8 cellular contexts compared by ENCODE assay signal in genomic region chr15:22282794-22283533, GRCh38.
A peak's percentile ranks its signal among the peaks of the same experiment; 100 is the strongest.
DNase-seq lines count a peak whose midpoint lies in the region; ATAC-seq, FAIRE-seq and TF ChIP-seq lines count a peak whose summit lies in the region.
"Not testable (repeated sequence)": the region's sequence is repeated elsewhere in the genome, so short reads cannot be mapped to it uniquely, and the experiment has no call there.

No MANE protein-coding gene starts in this region.

- DNase-seq in GM12892 (ENCODE audit: insufficient read length); activated naive CD8-positive, alpha-beta T cell treated with anti-CD3 and anti-CD28 coated beads for 36 hours: not testable (repeated sequence)
- DNase-seq in activated CD4-positive, alpha-beta T cell treated with anti-CD3 and anti-CD28 coated beads for 48 hours: peak; percentile 33
- DNase-seq in natural killer cell treated with Interleukin-12 subunit alpha and Interleukin-12 subunit beta and Interleukin-15 and Interleukin-18, amount 100 ng/mL, for 72 hours (ENCODE audit: low spot score): peak; percentile 64

- not testable (repeated sequence) for TF ChIP-seq POLR2A in GM12892 (IDR thresholded peaks at IDR 0.05; ENCODE audit: low read depth, low read length)

- H3K36me3 Mint-ChIP-seq in activated naive CD8-positive, alpha-beta T cell treated with anti-CD3 and anti-CD28 coated beads for 36 hours; natural killer cell treated with Interleukin-12 subunit alpha and Interleukin-12 subunit beta and Interleukin-15 and Interleukin-18, amount 100 ng/mL, for 72 hours: not testable (repeated sequence)

- FAIRE-seq in GM12892 (lab: Jason Lieb, UNC): peak; percentile 78

- H3K4me1 Mint-ChIP-seq in activated naive CD8-positive, alpha-beta T cell treated with anti-CD3 and anti-CD28 coated beads for 36 hours; natural killer cell treated with Interleukin-12 subunit alpha and Interleukin-12 subunit beta and Interleukin-15 and Interleukin-18, amount 100 ng/mL, for 72 hours (ENCODE audit: low read depth in 2 of 2): not testable (repeated sequence)

- H3K27me3 Mint-ChIP-seq in activated naive CD8-positive, alpha-beta T cell treated with anti-CD3 and anti-CD28 coated beads for 36 hours: peaks cover 21% of the 10 kb centered on the region
- not testable (repeated sequence) for H3K27me3 Mint-ChIP-seq in natural killer cell treated with Interleukin-12 subunit alpha and Interleukin-12 subunit beta and Interleukin-15 and Interleukin-18, amount 100 ng/mL, for 72 hours

- not testable (repeated sequence) for H3K4me3 Mint-ChIP-seq in activated naive CD8-positive, alpha-beta T cell treated with anti-CD3 and anti-CD28 coated beads for 36 hours
- peak overlapping the region; percentile 28 for H3K4me3 Mint-ChIP-seq in natural killer cell treated with Interleukin-12 subunit alpha and Interleukin-12 subunit beta and Interleukin-15 and Interleukin-18, amount 100 ng/mL, for 72 hours

- H3K9me3 Mint-ChIP-seq in activated naive CD8-positive, alpha-beta T cell treated with anti-CD3 and anti-CD28 coated beads for 36 hours; natural killer cell treated with Interleukin-12 subunit alpha and Interleukin-12 subunit beta and Interleukin-15 and Interleukin-18, amount 100 ng/mL, for 72 hours: not testable (repeated sequence)

- ATAC-seq in GM19351 (IDR thresholded peaks at IDR 0.05; ENCODE audit: unreplicated experiment) (peak; percentile 68), HG02571 (IDR thresholded peaks at IDR 0.05; ENCODE audit: unreplicated experiment) (peak; percentile 55), HG02938 (IDR thresholded peaks at IDR 0.05; ENCODE audit: unreplicated experiment) (peak; percentile 59), HG03439 (IDR thresholded peaks at IDR 0.05; ENCODE audit: unreplicated experiment) (peak; percentile 49)
- ATAC-seq in natural killer cell treated with Interleukin-12 subunit alpha and Interleukin-12 subunit beta and Interleukin-15 and Interleukin-18, amount 100 ng/mL, for 72 hours: peak; percentile 66 to 73

- peak overlapping the region; percentile 3 for H3K27ac Mint-ChIP-seq in activated naive CD8-positive, alpha-beta T cell treated with anti-CD3 and anti-CD28 coated beads for 36 hours
- peak overlapping the region; percentile 11 to 32 for H3K27ac Mint-ChIP-seq in natural killer cell treated with Interleukin-12 subunit alpha and Interleukin-12 subunit beta and Interleukin-15 and Interleukin-18, amount 100 ng/mL, for 72 hours
